1 cellular context compared by ENCODE assay signal in the genomic region with DNA sequence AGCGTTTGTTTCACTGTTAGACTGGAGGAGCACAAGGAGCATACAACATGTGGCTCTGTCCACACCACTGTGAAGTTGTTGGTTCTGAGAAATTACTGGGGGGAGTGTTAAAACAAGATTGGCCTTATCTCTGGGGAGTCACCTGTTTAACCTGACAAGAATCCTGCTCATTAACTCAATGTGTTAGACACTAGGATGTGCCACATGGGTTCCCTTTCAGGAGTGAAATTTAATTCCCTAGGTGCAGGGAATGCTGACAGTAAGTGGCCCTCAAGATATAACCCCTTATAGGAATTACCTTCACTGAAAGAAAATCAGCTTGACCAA.
TF ChIP-seq lines count a peak whose summit lies in the region.

No MANE protein-coding gene starts in this region.

TF ChIP-seq in K562, 482 proteins besides CTCF, POLR2A, EP300 and RAD21 (continued from another document):
- TF ChIP-seq MGA (IDR thresholded peaks at IDR 0.05), result peak; percentile 41
- no peak for TF ChIP-seq USF2 (CRISPR knock-in tag; IDR thresholded peaks at IDR 0.05)
- TF ChIP-seq EP400 (IDR thresholded peaks at IDR 0.05), result peak; percentile 55; the same call in 1 of the 2 replicates
- TF ChIP-seq MEF2D (tag; conservative IDR thresholded peaks at IDR 0.05; ENCODE audit: low read depth), result no peak
